ENCODE assay signal across 9 cellular contexts in the genomic region with DNA sequence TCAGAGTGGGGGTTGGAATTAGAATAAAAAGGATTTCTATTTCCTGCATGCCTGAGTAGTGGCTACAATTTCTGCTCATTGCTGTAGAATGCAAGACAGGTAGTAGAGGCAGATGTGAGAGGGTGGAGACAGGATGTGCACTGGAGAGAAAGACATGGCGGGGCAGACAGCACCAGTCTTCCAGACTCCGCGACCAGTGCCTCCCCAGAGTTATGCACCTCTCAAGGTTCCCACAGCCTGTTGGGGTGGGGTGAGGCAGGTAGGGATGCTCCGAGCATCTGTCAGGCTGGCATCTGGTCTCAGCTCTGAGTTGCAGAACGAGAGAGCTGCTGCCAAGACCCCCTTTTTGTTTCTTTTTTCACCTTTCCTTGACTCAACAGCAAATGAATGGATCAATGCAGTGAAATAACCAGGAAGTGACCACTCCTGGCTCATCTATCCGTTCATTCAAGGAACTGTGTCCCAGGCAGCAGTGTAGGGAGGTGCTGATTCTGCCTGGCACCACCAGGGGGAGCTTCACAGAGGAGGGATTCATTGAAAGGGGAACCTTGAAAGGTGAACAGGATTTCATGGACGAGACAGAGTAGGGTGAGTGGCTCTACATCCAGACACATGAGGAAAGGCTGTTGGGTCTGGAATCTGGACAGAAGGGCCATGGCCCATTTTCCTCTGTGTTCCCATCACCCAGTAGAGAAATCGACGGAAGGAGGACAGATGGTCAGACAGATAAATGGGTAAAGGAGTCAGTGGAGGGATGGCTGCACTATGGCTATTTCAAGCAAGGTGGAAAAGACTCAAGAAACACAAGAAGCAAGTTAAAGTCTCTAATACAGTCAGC. TPM values are rescaled to one million over a fixed set of nuclear protein-coding genes. Genes with fewer than 3 reads are reported as not detected.
DNase-seq lines count a peak whose midpoint lies in the region; ATAC-seq and TF ChIP-seq lines count a peak whose summit lies in the region.
"Had no signal": no experiment of that assay in that cellular context is flagged by ENCODE, and none has a peak within 500 bp of the region (broad histone marks: within the 10 kb centered on the region; RNA-seq: fewer than 3 reads in every experiment).

No MANE protein-coding gene starts in this region.

- no peak overlapping the region for H3K27ac ChIP-seq in GM23248

- DNase-seq in EL = peak; percentile 73
- peak; percentile 74 for DNase-seq in GM23248
- peak; percentile 32 for DNase-seq in NCI-H1092 (lab: John Stamatoyannopoulos, UW)
- DNase-seq in activated B cell treated with CpG ODN at 0.5 μM for 24 hours = peak; percentile 37
- peak; percentile 68 for DNase-seq in cerebellar cortex (ENCODE audit: low spot score)
- DNase-seq in left kidney (ENCODE audit: low read depth, low spot score) = peak; percentile 83
- DNase-seq in stimulated activated CD4-positive, alpha-beta T cell treated with anti-CD3 and anti-CD28 coated beads, TNF-alpha, amount 100 ng/mL, for 1 hour (ENCODE audit: low read depth in 3 of 3, low spot score in 1 of 3) = peak in 2 of 3 donors; percentile 7 to 36
- no peak for DNase-seq in OCI-M2 (lab: John Stamatoyannopoulos, UW; ENCODE audit: unreplicated experiment)

- H3K9me3 ChIP-seq in GM23248 (ENCODE audit: low read depth) = no peaks in the 10 kb centered on the region

- CTCF ChIA-PET in activated B cell treated with CpG ODN at 0.5 μM for 24 hours (lab: Charles Lee) = interaction anchor here (0.7 to 2.1 kb wide), 14 partner anchors 8 to 683 kb away, joined by 3 to 10 read pairs (median 4); partner anchors contain the start of gene ERCC6

- 32 to 34% methylated on average over 9 of the region's 9 CpGs for WGBS in GM23248 (ENCODE audit: low coverage in 1 of 2, low lambda C conversion rate in 2 of 2, missing lambda C conversion rate in 2 of 2), 2 experiments

- POLR2A ChIA-PET in activated B cell treated with CpG ODN at 0.5 μM for 24 hours (lab: Charles Lee) = no interaction called here

- H2AFZ ChIP-seq in GM23248 = peak overlapping the region; percentile 62

- H3K4me2 ChIP-seq in GM23248 (ENCODE audit: unreplicated experiment) = no peak overlapping the region

- H3K9me2 ChIP-seq in GM23248 (ENCODE audit: insufficient read depth) = no peaks in the 10 kb centered on the region

- peaks cover 3% of the 10 kb centered on the region for H3K9me3 Mint-ChIP-seq in activated B cell treated with CpG ODN at 0.5 μM for 24 hours

- H3F3A ChIP-seq in GM23248 (ENCODE audit: insufficient read depth) = peaks cover 3% of the 10 kb centered on the region; the same call in 1 of the 2 replicates

- no peaks in the 10 kb centered on the region for H3K4me1 Mint-ChIP-seq in activated B cell treated with CpG ODN at 0.5 μM for 24 hours

- TF ChIP-seq CTCF in activated B cell treated with CpG ODN at 0.5 μM for 24 hours (IDR thresholded peaks at IDR 0.05) = peak; percentile 44

- intact Hi-C loops in activated B cell treated with CpG ODN at 0.5 μM for 24 hours (cut with micrococcal nuclease) = loop anchor here (1.0 to 2.0 kb wide), 2 partner anchors 54 to 682 kb away; partner anchors contain the start of gene ERCC6

- H3K79me2 ChIP-seq in GM23248 (ENCODE audit: insufficient read depth) = no peaks in the 10 kb centered on the region

- peaks cover 10% of the 10 kb centered on the region; the same call in 1 of the 2 replicates for H3K4me1 ChIP-seq in GM23248 (ENCODE audit: insufficient read depth)

- H3K4me3 ChIP-seq in GM23248 = no peak overlapping the region

- no peak overlapping the region for H3K9ac ChIP-seq in GM23248

- no peaks in the 10 kb centered on the region for H3K27me3 ChIP-seq in GM23248 (replicated peaks; ENCODE audit: insufficient read depth)

- in situ Hi-C loops in GM23248 (cut with MboI) = loop anchor here (25.0 kb wide), 2 partner anchors 319 to 619 kb away; no protein-coding TSS in a partner anchor

- H4K20me1 ChIP-seq in GM23248 (ENCODE audit: insufficient read depth) = no peaks in the 10 kb centered on the region

- H3K4me3 Mint-ChIP-seq in activated B cell treated with CpG ODN at 0.5 μM for 24 hours = no peak overlapping the region

- no peaks in the 10 kb centered on the region for H3K36me3 Mint-ChIP-seq in activated B cell treated with CpG ODN at 0.5 μM for 24 hours (ENCODE audit: low read depth)

- ATAC-seq in activated B cell treated with CpG ODN at 0.5 μM for 24 hours (ENCODE audit: low read depth) = peak; percentile 81

- H3K27me3 Mint-ChIP-seq in activated B cell treated with CpG ODN at 0.5 μM for 24 hours = peaks cover 22% of the 10 kb centered on the region

- H3K27ac Mint-ChIP-seq in activated B cell treated with CpG ODN at 0.5 μM for 24 hours = no peak overlapping the region

- no peaks in the 10 kb centered on the region for H3K36me3 ChIP-seq in GM23248 (ENCODE audit: low read depth)

RNA-seq across cellular contexts. Expression of gene SLC18A3, which starts 17.2 kb away (rescaled TPM):
- total RNA-seq in GM23248 (2014; rRNA removed; shearing (Covaris generic)) = not detected in 2 replicates
- not detected in 2 replicates for polyA plus RNA-seq in GM23248 (2016; fragmentation: Nextera tagmentation; extraction: Ambion mirVana)
- not detected in 2 replicates for total RNA-seq in activated B cell treated with CpG ODN at 0.5 μM for 24 hours

RNA-seq across cellular contexts. Expression of gene CHAT, which starts 20.9 kb away (rescaled TPM):
- not detected in 2 replicates for total RNA-seq in GM23248 (2014; rRNA removed; shearing (Covaris generic))
- not detected in 2 replicates for polyA plus RNA-seq in GM23248 (2016; fragmentation: Nextera tagmentation; extraction: Ambion mirVana)
- not detected in 2 replicates for total RNA-seq in activated B cell treated with CpG ODN at 0.5 μM for 24 hours
- polyA plus RNA-seq: adipose tissue had no signal

RNA-seq across cellular contexts. Expression of gene ERCC6, which starts 54.0 kb away (rescaled TPM):
- total RNA-seq in GM23248 (2014; rRNA removed; shearing (Covaris generic)) = 69.2 and 101 TPM in 2 replicates
- 47.6 and 50.8 TPM in 2 replicates for polyA plus RNA-seq in GM23248 (2016; fragmentation: Nextera tagmentation; extraction: Ambion mirVana)
- 37.4 and 46.2 TPM in 2 replicates for total RNA-seq in activated B cell treated with CpG ODN at 0.5 μM for 24 hours
